Comparison of ENCODE assay signal across 6 cellular contexts in genomic region chr4:110157580-110157979, GRCh38.
"Had no signal": no experiment of that assay in that cellular context is flagged by ENCODE, and none has a peak within 500 bp of the region (broad histone marks: within the 10 kb centered on the region; RNA-seq: fewer than 3 reads in every experiment).

No MANE protein-coding gene starts in this region.

- DNase-seq: GDM1, GF-D8 had no signal

- ATAC-seq: GM12878 had no signal

- H3K4me3 ChIP-seq: GM12878 had no signal

- FAIRE-seq: GM12878, GM12892, GM18507, GM19239 had no signal
